In genomic region chr7:31370610-31371009, GRCh38 we compare ENCODE assay signal across 1 cellular context.
A peak's percentile ranks its signal among the peaks of the same experiment; 100 is the strongest.
TF ChIP-seq lines count a peak whose summit lies in the region.

No MANE protein-coding gene starts in this region.

TF ChIP-seq in H1, 55 proteins besides CTCF, POLR2A, EP300 and RAD21 (continued from another document):
- TF ChIP-seq CBX8 (IDR thresholded peaks at IDR 0.05; ENCODE audit: borderline replicate concordance, low read depth, low read length) (no peak), MAFK (IDR thresholded peaks at IDR 0.05; ENCODE audit: low read depth, low read length) (no peak), NRF1 (IDR thresholded peaks at IDR 0.05; ENCODE audit: low read depth, low read length) (no peak), HDAC2 (IDR thresholded peaks at IDR 0.05; ENCODE audit: borderline replicate concordance in 1 of 2, low read depth in 2 of 2, low read length in 2 of 2) (no peak), E2F6 (IDR thresholded peaks at IDR 0.05) (peak; percentile 86), SP4 (IDR thresholded peaks at IDR 0.05; ENCODE audit: low read length) (no peak), YY1 (IDR thresholded peaks at IDR 0.05; ENCODE audit: low read depth, low read length) (0 out of 2 replicates have a peak, but pooled peaks have one; percentile 65), FOSL1 (IDR thresholded peaks at IDR 0.05; ENCODE audit: insufficient read depth, low read depth, low read length) (no peak), CEBPB (IDR thresholded peaks at IDR 0.05; ENCODE audit: low read depth, low read length) (no peak), POU5F1 (IDR thresholded peaks at IDR 0.05; ENCODE audit: low read depth, low read length) (no peak)
